ENCODE assay signal across 8 cellular contexts in genomic region chr2:73383036-73383435, GRCh38.
"Had no signal": no experiment of that assay in that cellular context is flagged by ENCODE, and none has a peak within 500 bp of the region (broad histone marks: within the 10 kb centered on the region; RNA-seq: fewer than 3 reads in every experiment).

No MANE protein-coding gene starts in this region.

- H3K27ac ChIP-seq: GM23248, KMS-11 had no signal

- H3K9me3 ChIP-seq: HAP-1 had no signal

- H3K9ac ChIP-seq: GM23248, KMS-11 had no signal

- ATAC-seq: HCT116 had no signal

- H3K4me2 ChIP-seq: KMS-11 had no signal

- H3K4me1 ChIP-seq: HAP-1 had no signal

- H3K9me3 Mint-ChIP-seq: IgD-negative memory B cell had no signal

- H2AFZ ChIP-seq: GM23248 had no signal

- H3K36me3 Mint-ChIP-seq: IgD-negative memory B cell had no signal

- H3K27ac Mint-ChIP-seq: IgD-negative memory B cell had no signal

- H3K36me3 ChIP-seq: HAP-1 had no signal

- H3K4me3 ChIP-seq: GM23248, HAP-1 had no signal

- DNase-seq: GM23248, GOT3, H7, KBM-7 had no signal
